10 cellular contexts compared by ENCODE assay signal in the genomic region with DNA sequence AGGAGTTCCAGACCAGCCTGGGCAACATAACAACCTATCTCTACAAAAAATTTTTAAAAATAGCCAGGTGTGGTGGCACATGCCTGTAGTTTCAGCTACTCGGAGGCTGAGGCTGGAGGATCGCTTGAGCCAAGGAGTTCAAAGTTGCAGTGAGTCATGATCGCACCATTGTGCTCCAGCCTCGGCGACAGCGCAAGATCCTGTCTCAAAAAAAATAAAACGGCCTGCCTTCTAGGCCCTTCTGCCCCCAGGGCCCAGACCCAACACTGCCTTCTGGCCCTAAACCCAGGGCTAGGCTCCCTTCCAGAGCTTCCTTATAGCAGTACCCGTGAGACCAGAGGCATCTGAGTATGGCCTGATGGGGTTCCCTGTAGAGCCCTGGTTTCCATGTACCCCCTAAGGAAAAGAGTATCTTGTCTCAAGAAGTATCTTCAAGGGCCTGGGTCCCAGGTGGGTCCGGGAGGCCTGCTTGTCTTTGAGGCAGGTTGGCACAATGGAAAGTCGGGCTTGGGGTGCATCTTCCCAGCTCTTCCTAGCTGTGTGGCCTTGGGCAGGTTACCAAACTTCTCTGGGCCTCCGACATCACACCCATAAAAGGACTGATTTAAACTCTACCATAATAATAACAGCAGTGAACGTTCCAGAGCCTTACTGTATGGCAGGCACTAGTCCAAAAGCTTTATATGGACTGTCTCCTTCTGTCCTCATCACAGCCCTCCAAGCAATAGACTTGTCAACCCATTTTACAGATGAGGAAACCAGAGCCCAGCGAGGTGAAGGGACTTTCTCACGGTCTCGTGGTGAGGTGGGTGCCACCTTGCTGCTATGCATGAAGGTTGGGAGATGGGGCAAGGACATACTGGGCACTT. TPM values are rescaled to one million over a fixed set of nuclear protein-coding genes. Genes with fewer than 3 reads are reported as not detected.
A peak's percentile ranks its signal among the peaks of the same experiment; 100 is the strongest.
DNase-seq lines count a peak whose midpoint lies in the region; ATAC-seq and TF ChIP-seq lines count a peak whose summit lies in the region.
"Had no signal": no experiment of that assay in that cellular context is flagged by ENCODE, and none has a peak within 500 bp of the region (broad histone marks: within the 10 kb centered on the region; RNA-seq: fewer than 3 reads in every experiment).

No MANE protein-coding gene starts in this region.

- H3K36me3 ChIP-seq in SK-N-SH (replicated peaks in 1 of 2; ENCODE audit: control insufficient read depth in 1 of 2, insufficient read depth in 2 of 2, low read length in 1 of 2) (peaks cover 7 to 18% of the 10 kb centered on the region in 2 experiments), fibroblast of lung (ENCODE audit: control insufficient read depth, insufficient read depth, low read length) (peaks cover 16% of the 10 kb centered on the region)

- no peaks in the 10 kb centered on the region; the same call in 1 of the 2 replicates for H4K20me1 ChIP-seq in SK-N-SH (ENCODE audit: insufficient read depth)
- no peaks in the 10 kb centered on the region for H4K20me1 ChIP-seq in fibroblast of lung (ENCODE audit: control insufficient read depth, extremely low read depth, insufficient read depth, low read length)

- H3K4me1 ChIP-seq in SK-N-SH (ENCODE audit: control insufficient read depth in 1 of 2, insufficient read depth in 2 of 2, low read depth in 1 of 2, low read length in 1 of 2), result peaks cover 2 to 22% of the 10 kb centered on the region in 2 experiments; a peak in 3 of 4 replicates
- H3K4me1 ChIP-seq in fibroblast of lung (ENCODE audit: control insufficient read depth, extremely low read depth, insufficient read depth, low read length), result peaks cover 20% of the 10 kb centered on the region

- H3K9me2 ChIP-seq in SK-N-SH, result no peaks in the 10 kb centered on the region

- POLR2A ChIA-PET in SK-N-SH (lab: Yijun Ruan, JAX), result no interaction called here

- H2AFZ ChIP-seq in SK-N-SH (ENCODE audit: low read depth) (no peak overlapping the region), fibroblast of lung (ENCODE audit: low read length) (no peak overlapping the region)

- H3K79me2 ChIP-seq in SK-N-SH (ENCODE audit: insufficient read depth) (peaks cover 95% of the 10 kb centered on the region), fibroblast of lung (ENCODE audit: control insufficient read depth, insufficient read depth, low read length) (peaks cover 59% of the 10 kb centered on the region)

- WGBS in SK-N-SH (ENCODE audit: low lambda C conversion rate), result 91% methylated on average over 15 of the region's 15 CpGs

- H3K27me3 ChIP-seq in SK-N-SH (ENCODE audit: insufficient read depth), result no peaks in the 10 kb centered on the region
- H3K27me3 ChIP-seq in fibroblast of lung (ENCODE audit: control insufficient read depth, insufficient read depth, low read length), result no peaks in the 10 kb centered on the region

- H3K9ac ChIP-seq in SK-N-SH (no peak overlapping the region), fibroblast of lung (ENCODE audit: insufficient read depth, low read length) (no peak overlapping the region)

- ATAC-seq in SK-N-SH treated with all-trans-retinoic acid at 6 μM for 48 hours, result no peak

- H3F3A ChIP-seq in SK-N-SH (replicated peaks; ENCODE audit: insufficient read depth), result peaks cover 8% of the 10 kb centered on the region

- H3K27ac ChIP-seq in SK-N-SH (ENCODE audit: low read depth in 2 of 2, low read length in 1 of 2) (peak overlapping the region in 1 of 2 experiments; percentile 75; a peak in 1 of 4 replicates), fibroblast of lung (ENCODE audit: insufficient read depth, low read length) (peak overlapping the region; percentile 80), temporal lobe (ENCODE audit: low read depth, low read length) (peak overlapping the region; percentile 100)
- H3K27ac ChIP-seq: WERI-Rb-1 had no signal

- no peak for TF ChIP-seq RAD21 in SK-N-SH (IDR thresholded peaks at IDR 0.05; ENCODE audit: low read length)

- CTCF ChIA-PET in SK-N-SH (lab: Yijun Ruan, JAX), result interaction anchor here (0.8 to 1.0 kb wide), 2 partner anchors 28 to 37 kb away, joined by 3 read pairs; no protein-coding TSS in a partner anchor

- H3K9me3 ChIP-seq in SK-N-SH (no peaks in the 10 kb centered on the region), fibroblast of lung (ENCODE audit: control insufficient read depth, insufficient read depth, low read depth, low read length) (no peaks in the 10 kb centered on the region)

- peak overlapping the region; percentile 61 for H3K4me2 ChIP-seq in SK-N-SH
- H3K4me2 ChIP-seq in fibroblast of lung (ENCODE audit: extremely low read depth, insufficient read depth, low read length), result no peak overlapping the region

- DNase-seq in SK-N-SH, result no peak
- no peak for DNase-seq in fibroblast of lung (ENCODE audit: low read depth in 2 of 2)
- no peak for DNase-seq in DMS53 treated with DMSO at 0.1 percent for 48 hours (lab: John Stamatoyannopoulos, UW; ENCODE audit: unreplicated experiment)
- no peak for DNase-seq in DMS79 treated with DMSO at 0.1 percent for 48 hours (lab: John Stamatoyannopoulos, UW)
- DNase-seq: NCI-H345; stimulated activated CD4-positive, alpha-beta T cell treated with anti-CD3 and anti-CD28 coated beads, Interleukin-12 subunit alpha, Interleukin-12 subunit beta, amount 100 ng/mL, for 4 hours; WERI-Rb-1 had no signal

- no peak overlapping the region for H3K4me3 ChIP-seq in SK-N-SH (ENCODE audit: low read depth in 2 of 2, low read length in 1 of 2)
- no peak overlapping the region for H3K4me3 ChIP-seq in fibroblast of lung (replicated peaks in 1 of 4; ENCODE audit: control extremely low read depth in 1 of 4, insufficient read depth in 1 of 4, low read depth in 3 of 4, low read length in 4 of 4)

- no peak for TF ChIP-seq EP300 in SK-N-SH (IDR thresholded peaks at IDR 0.05; ENCODE audit: borderline replicate concordance in 1 of 2, low read depth in 1 of 2, low read length in 1 of 2)

- TF ChIP-seq CTCF in SK-N-SH (IDR thresholded peaks at IDR 0.05) (no peak), fibroblast of lung (conservative IDR thresholded peaks at IDR 0.05 in 1 of 2, IDR thresholded peaks at IDR 0.05 in 1 of 2; ENCODE audit: low read depth in 1 of 2, low read length in 2 of 2) (no peak)

TF ChIP-seq in SK-N-SH, 30 proteins besides CTCF, POLR2A, EP300 and RAD21 (continues in another document):
- no peak for TF ChIP-seq CHD2 (IDR thresholded peaks at IDR 0.05; ENCODE audit: low read length, partially characterized antibody)
- no peak for TF ChIP-seq ELF1 (IDR thresholded peaks at IDR 0.05)

TF ChIP-seq in SK-N-SH treated with all-trans-retinoic acid at 6 μM for 48 hours, 23 proteins besides CTCF, POLR2A, EP300 and RAD21:
- TF ChIP-seq ARNTL (CRISPR knock-in tag; IDR thresholded peaks at IDR 0.05; ENCODE audit: borderline replicate concordance, low read depth), result no peak
TF ChIP-seq in SK-N-SH treated with all-trans-retinoic acid at 6 μM for 48 hours: peak in this region for 0.

RNA-seq across cellular contexts. Expression of a gene that starts 9.7 kb away (rescaled TPM):
- 28.6 and 30.4 TPM in 2 replicates for polyA plus RNA-seq in SK-N-SH (2012; rRNA removed)
- polyA plus RNA-seq in SK-N-SH (2012; cell fraction: cytosol; rRNA removed), result 17.5 and 25.6 TPM in 2 replicates
- 20.1 and 21.2 TPM in 2 replicates for polyA plus RNA-seq in SK-N-SH (2012; cell fraction: nucleus; rRNA removed)
- total RNA-seq in fibroblast of lung, result 26.1 and 28.5 TPM in 2 replicates
- 35.4 and 45.0 TPM in 2 replicates for polyA plus RNA-seq in fibroblast of lung
- 30.1 and 35.8 TPM in 2 replicates for polyA plus RNA-seq in fibroblast of lung (2012)
- polyA minus RNA-seq in fibroblast of lung (ENCODE audit: low replicate concordance), result 108 and 129 TPM in 2 replicates
- 19.9 TPM for total RNA-seq in temporal lobe

RNA-seq across cellular contexts. Expression of a gene that starts 9.8 kb away (rescaled TPM):
- polyA plus RNA-seq in SK-N-SH (2012; rRNA removed), result 9.4 and 13.3 TPM in 2 replicates
- polyA plus RNA-seq in SK-N-SH (2012; cell fraction: cytosol; rRNA removed), result 5.8 and 7.4 TPM in 2 replicates
- 44.4 and 51.5 TPM in 2 replicates for polyA plus RNA-seq in SK-N-SH (2012; cell fraction: nucleus; rRNA removed)
- total RNA-seq in fibroblast of lung, result 7.4 and 12.4 TPM in 2 replicates
- polyA plus RNA-seq in fibroblast of lung, result 4.7 and 6.2 TPM in 2 replicates
- polyA plus RNA-seq in fibroblast of lung (2012), result 4.7 and 5.2 TPM in 2 replicates
- 8.8 and 10.2 TPM in 2 replicates for polyA minus RNA-seq in fibroblast of lung (ENCODE audit: low replicate concordance)
- 9.1 TPM for total RNA-seq in temporal lobe

RNA-seq across cellular contexts. Expression of a gene that starts 29.2 kb away (rescaled TPM):
- polyA plus RNA-seq in SK-N-SH (2012; rRNA removed), result 0.19 TPM in 1 of 2 replicates, not detected in the other
- polyA plus RNA-seq in SK-N-SH (2012; cell fraction: cytosol; rRNA removed), result not detected in 2 replicates
- 0.26 and 0.49 TPM in 2 replicates for polyA plus RNA-seq in SK-N-SH (2012; cell fraction: nucleus; rRNA removed)
- 12.3 and 20.0 TPM in 2 replicates for total RNA-seq in fibroblast of lung
- 9.8 and 17.7 TPM in 2 replicates for polyA plus RNA-seq in fibroblast of lung
- polyA plus RNA-seq in fibroblast of lung (2012), result 11.0 and 19.7 TPM in 2 replicates
- polyA minus RNA-seq in fibroblast of lung (ENCODE audit: low replicate concordance), result 11.7 and 28.1 TPM in 2 replicates
- total RNA-seq in temporal lobe, result 1.2 TPM
- total RNA-seq: A172 had no signal

RNA-seq across cellular contexts. Expression of a gene that starts 55.8 kb away (rescaled TPM):
- 23.1 and 31.7 TPM in 2 replicates for polyA plus RNA-seq in SK-N-SH (2012; rRNA removed)
- polyA plus RNA-seq in SK-N-SH (2012; cell fraction: cytosol; rRNA removed), result 15.8 and 23.1 TPM in 2 replicates
- 12.1 and 15.0 TPM in 2 replicates for polyA plus RNA-seq in SK-N-SH (2012; cell fraction: nucleus; rRNA removed)
- 24.9 and 29.9 TPM in 2 replicates for total RNA-seq in fibroblast of lung
- polyA plus RNA-seq in fibroblast of lung, result 31.4 and 37.5 TPM in 2 replicates
- 23.0 and 29.2 TPM in 2 replicates for polyA plus RNA-seq in fibroblast of lung (2012)
- polyA minus RNA-seq in fibroblast of lung (ENCODE audit: low replicate concordance), result 59.3 and 75.8 TPM in 2 replicates
- total RNA-seq in temporal lobe, result 7.1 TPM

RNA-seq across cellular contexts. Expression of a gene that starts 55.9 kb away (rescaled TPM):
- polyA plus RNA-seq in SK-N-SH (2012; rRNA removed), result 41.5 and 49.5 TPM in 2 replicates
- 19.7 and 29.6 TPM in 2 replicates for polyA plus RNA-seq in SK-N-SH (2012; cell fraction: cytosol; rRNA removed)
- 74.3 and 77.1 TPM in 2 replicates for polyA plus RNA-seq in SK-N-SH (2012; cell fraction: nucleus; rRNA removed)
- 28.5 and 31.4 TPM in 2 replicates for total RNA-seq in fibroblast of lung
- polyA plus RNA-seq in fibroblast of lung, result 28.8 and 65.8 TPM in 2 replicates
- 21.2 and 43.4 TPM in 2 replicates for polyA plus RNA-seq in fibroblast of lung (2012)
- polyA minus RNA-seq in fibroblast of lung (ENCODE audit: low replicate concordance), result 221 and 261 TPM in 2 replicates
- 24.8 TPM for total RNA-seq in temporal lobe
